Comparison of ENCODE assay signal across 15 cellular contexts in genomic region chr6:111533087-111533784, GRCh38. TPM values are rescaled to one million over a fixed set of nuclear protein-coding genes. Genes with fewer than 3 reads are reported as not detected.
DNase-seq lines count a peak whose midpoint lies in the region; ATAC-seq, FAIRE-seq and TF ChIP-seq lines count a peak whose summit lies in the region.
"Had no signal": no experiment of that assay in that cellular context is flagged by ENCODE, and none has a peak within 500 bp of the region (broad histone marks: within the 10 kb centered on the region; RNA-seq: fewer than 3 reads in every experiment).

No MANE protein-coding gene starts in this region.

- no peaks in the 10 kb centered on the region for H3K79me2 ChIP-seq in mesendoderm (ENCODE audit: control insufficient read depth, insufficient read depth, low read length)

- no peaks in the 10 kb centered on the region for H3K27me3 Mint-ChIP-seq in activated CD8-positive, alpha-beta T cell treated with anti-CD3 and anti-CD28 coated beads, Interleukin-2, amount 10 ng/mL, durations not matched to agents 7 days and 5 days (ENCODE audit: low read depth)
- H3K27me3 Mint-ChIP-seq: B cell had no signal

- H3K36me3 Mint-ChIP-seq in activated CD8-positive, alpha-beta T cell treated with anti-CD3 and anti-CD28 coated beads, Interleukin-2, amount 10 ng/mL, durations not matched to agents 7 days and 5 days (ENCODE audit: low read depth), result peaks cover 4% of the 10 kb centered on the region

- H3K27me3 ChIP-seq in BLaER1 (no peaks in the 10 kb centered on the region), mesendoderm (ENCODE audit: insufficient read depth, low read length, poor library complexity) (no peaks in the 10 kb centered on the region), gastroesophageal sphincter (no peaks in the 10 kb centered on the region)

- H4K20me1 ChIP-seq in BLaER1, result peaks cover 67% of the 10 kb centered on the region

- no peaks in the 10 kb centered on the region for H3K79me1 ChIP-seq in mesendoderm (ENCODE audit: low read length)

- DNase-seq in ELF-1 (ENCODE audit: low read depth, low spot score), result peak; percentile 89
- peak; percentile 52 for DNase-seq in activated CD8-positive, alpha-beta T cell treated with anti-CD3 and anti-CD28 coated beads, Interleukin-2, amount 10 ng/mL, durations not matched to agents 7 days and 5 days
- DNase-seq in mesendoderm, result peak; percentile 72
- DNase-seq in GM19239 (ENCODE audit: insufficient read length, low spot score), result no peak
- DNase-seq: GF-D8, mesenchymal stem cell, NCI-H1105 treated with DMSO at 0.1 percent for 48 hours, NCI-H510A had no signal

- H3K9ac ChIP-seq in BLaER1, result no peak overlapping the region
- H3K9ac ChIP-seq in mesendoderm (ENCODE audit: low read length), result no peak overlapping the region

- no peak overlapping the region for H2BK120ac ChIP-seq in mesendoderm (ENCODE audit: low read depth, low read length)

- peaks cover 14% of the 10 kb centered on the region for H3K36me3 ChIP-seq in BLaER1
- no peaks in the 10 kb centered on the region for H3K36me3 ChIP-seq in mesendoderm (ENCODE audit: control insufficient read depth, insufficient read depth, low read length)
- no peaks in the 10 kb centered on the region for H3K36me3 ChIP-seq in gastroesophageal sphincter

- H3K9me3 Mint-ChIP-seq in activated CD8-positive, alpha-beta T cell treated with anti-CD3 and anti-CD28 coated beads, Interleukin-2, amount 10 ng/mL, durations not matched to agents 7 days and 5 days (ENCODE audit: insufficient read depth), result no peaks in the 10 kb centered on the region

- CTCF ChIA-PET in activated CD8-positive, alpha-beta T cell treated with anti-CD3 and anti-CD28 coated beads, Interleukin-2, amount 10 ng/mL, durations not matched to agents 7 days and 5 days (lab: Charles Lee), result interaction anchor here (0.9 to 1.6 kb wide), 3 partner anchors 30 to 46 kb away, joined by 3 to 4 read pairs (median 3); no protein-coding TSS in a partner anchor

- FAIRE-seq in GM19239 (lab: Jason Lieb, UNC), result no peak
- FAIRE-seq: colon, TTC549 had no signal

- peaks cover 37% of the 10 kb centered on the region for H3K4me1 ChIP-seq in BLaER1
- H3K4me1 ChIP-seq in mesendoderm (ENCODE audit: control insufficient read depth, low read depth, low read length), result peaks cover 3% of the 10 kb centered on the region
- H3K4me1 ChIP-seq in gastroesophageal sphincter, result peaks cover 6 to 36% (median 12%) of the 10 kb centered on the region in 3 donors

- H3K4me2 ChIP-seq in BLaER1 (peak overlapping the region; percentile 9; the same call in 1 of the 2 replicates), mesendoderm (ENCODE audit: low read length) (no peak overlapping the region)

- H3K27ac ChIP-seq in BLaER1 (no peak overlapping the region), mesendoderm (ENCODE audit: low read depth, low read length) (no peak overlapping the region), gastroesophageal sphincter (no peak overlapping the region)

- TF ChIP-seq POLR2A in gastroesophageal sphincter (IDR thresholded peaks at IDR 0.05), result no peak

- H3K18ac ChIP-seq in mesendoderm (ENCODE audit: low read length), result no peak overlapping the region

- TF ChIP-seq EP300 in gastroesophageal sphincter (IDR thresholded peaks at IDR 0.05), result no peak

- H3K56ac ChIP-seq in mesendoderm (ENCODE audit: low read length), result no peak overlapping the region

- no peak overlapping the region for H4K8ac ChIP-seq in mesendoderm (ENCODE audit: low read depth, low read length)

- peaks cover 16% of the 10 kb centered on the region for H3K9me3 ChIP-seq in BLaER1
- H3K9me3 ChIP-seq in gastroesophageal sphincter, result no peaks in the 10 kb centered on the region

- ATAC-seq in activated CD8-positive, alpha-beta T cell treated with anti-CD3 and anti-CD28 coated beads, Interleukin-2, amount 10 ng/mL, durations not matched to agents 7 days and 5 days, result peak; percentile 87
- ATAC-seq in HG03039 (IDR thresholded peaks at IDR 0.05; ENCODE audit: unreplicated experiment) (no peak), HG03439 (IDR thresholded peaks at IDR 0.05; ENCODE audit: unreplicated experiment) (no peak), gastroesophageal sphincter (no peak)

- H3K4ac ChIP-seq in mesendoderm (ENCODE audit: low read depth, low read length), result no peak overlapping the region

- no peak overlapping the region for H3K4me3 Mint-ChIP-seq in activated CD8-positive, alpha-beta T cell treated with anti-CD3 and anti-CD28 coated beads, Interleukin-2, amount 10 ng/mL, durations not matched to agents 7 days and 5 days
- H3K4me3 Mint-ChIP-seq: B cell had no signal

- no peak for TF ChIP-seq CTCF in gastroesophageal sphincter (IDR thresholded peaks at IDR 0.05)

- WGBS in mesendoderm (ENCODE audit: extremely low coverage, insufficient coverage, low lambda C conversion rate), result no CpG with 5 or more reads among the region's 4 CpGs
- 75 to 86% methylated on average over 2 to 4 of the region's 4 CpGs for WGBS in gastroesophageal sphincter (ENCODE audit: low coverage in 1 of 2), 2 donors

- no peak overlapping the region for H2AK5ac ChIP-seq in mesendoderm (ENCODE audit: low read length)

- H3K27ac Mint-ChIP-seq in activated CD8-positive, alpha-beta T cell treated with anti-CD3 and anti-CD28 coated beads, Interleukin-2, amount 10 ng/mL, durations not matched to agents 7 days and 5 days, result peak overlapping the region; percentile 26
- H3K27ac Mint-ChIP-seq: B cell had no signal

- no peak overlapping the region for H3K23ac ChIP-seq in mesendoderm (ENCODE audit: low read length)

- no peak overlapping the region for H2BK5ac ChIP-seq in mesendoderm (ENCODE audit: low read length)

- no peak overlapping the region for H3K4me3 ChIP-seq in BLaER1
- H3K4me3 ChIP-seq in mesendoderm (ENCODE audit: low read length), result no peak overlapping the region
- H3K4me3 ChIP-seq in gastroesophageal sphincter, result no peak overlapping the region

- H3K4me1 Mint-ChIP-seq in activated CD8-positive, alpha-beta T cell treated with anti-CD3 and anti-CD28 coated beads, Interleukin-2, amount 10 ng/mL, durations not matched to agents 7 days and 5 days (ENCODE audit: low read depth), result peaks cover 49% of the 10 kb centered on the region

- POLR2A ChIA-PET in activated CD8-positive, alpha-beta T cell treated with anti-CD3 and anti-CD28 coated beads, Interleukin-2, amount 10 ng/mL, durations not matched to agents 7 days and 5 days (lab: Charles Lee), result interaction anchor here (1.0 kb wide), 1 partner anchor 46 kb away, joined by 3 read pairs; no protein-coding TSS in a partner anchor

- no peak overlapping the region for H2BK15ac ChIP-seq in mesendoderm (replicated peaks; ENCODE audit: low read depth)

- no peak overlapping the region for H4K5ac ChIP-seq in mesendoderm (ENCODE audit: low read length)

RNA-seq across cellular contexts. Expression of gene REV3L, which starts 50.2 kb away (rescaled TPM):
- total RNA-seq in activated CD8-positive, alpha-beta T cell treated with anti-CD3 and anti-CD28 coated beads, Interleukin-2, amount 10 ng/mL, durations not matched to agents 7 days and 5 days, result 10 to 100 TPM; 29.2 to 30.0 TPM
- polyA plus RNA-seq in mesendoderm (2013, experiment 1 of 2), result 3.5 TPM
- polyA plus RNA-seq in mesendoderm (2013, experiment 2 of 2), result 2.2 TPM
- total RNA-seq in gastroesophageal sphincter, result 10 to 100 TPM; 40.7 to 84.1 (median 52.6) TPM
